In the genomic region with DNA sequence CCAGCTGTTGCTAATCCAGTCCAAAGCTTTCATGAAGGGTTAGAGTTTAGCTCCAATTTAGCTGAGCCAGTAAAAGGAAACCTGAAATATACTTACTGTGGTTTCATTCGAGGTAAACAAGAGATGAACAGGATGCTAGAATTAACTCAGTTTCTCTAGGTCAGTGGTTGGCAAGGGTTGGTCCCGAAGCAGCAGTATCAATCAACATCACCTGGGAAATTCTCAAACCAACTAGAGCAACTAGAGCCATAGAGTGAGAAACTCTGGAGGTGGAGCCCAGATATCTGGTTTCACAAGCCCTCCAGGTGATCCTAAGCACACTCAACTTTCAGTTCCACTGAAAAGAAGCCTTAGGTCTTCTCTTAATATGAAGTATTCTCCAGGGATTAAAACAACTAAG, we compare ENCODE assay signal across 20 cellular contexts.
"Had no signal": no experiment of that assay in that cellular context is flagged by ENCODE, and none has a peak within 500 bp of the region (broad histone marks: within the 10 kb centered on the region; RNA-seq: fewer than 3 reads in every experiment).

No MANE protein-coding gene starts in this region.

- ATAC-seq: K562, T-cell had no signal

- H3K4me3 ChIP-seq: K562 had no signal

- H3K9ac ChIP-seq: SK-N-SH had no signal

- DNase-seq: NCI-H1092, NCI-H1105 treated with DMSO at 0.1 percent for 48 hours, NCI-H1417 treated with DMSO at 0.1 percent for 48 hours, NCI-H146, NCI-H1694 treated with DMSO at 0.1 percent for 48 hours, NCI-H1930, NCI-H2081, NCI-H2107, NCI-H226, NCI-H446, NCI-H524, NCI-H526 treated with DMSO at 0.1 percent for 48 hours, NCI-H748 treated with DMSO at 0.1 percent for 48 hours, SHP77, SK-N-SH, SW 1271, T-cell had no signal

- H3K9me2 ChIP-seq: SK-N-SH had no signal

- H3K27ac ChIP-seq: HL-60, RWPE1 had no signal

- H3K4me2 ChIP-seq: SK-N-SH had no signal

- H3K9me3 ChIP-seq: SK-N-SH had no signal
